8 cellular contexts compared by ENCODE assay signal in genomic region chr6:95577317-95578105, GRCh38. TPM values are rescaled to one million over a fixed set of nuclear protein-coding genes. Genes with fewer than 3 reads are reported as not detected.
DNase-seq lines count a peak whose midpoint lies in the region; ATAC-seq, FAIRE-seq and TF ChIP-seq lines count a peak whose summit lies in the region.

Gene MANEA (plus strand): TSS chr6:95577535. CDS start chr6:95586440, 8,905 bp downstream.

- H3K27ac ChIP-seq in astrocyte (ENCODE audit: low read depth, low read length) (peak within 1 kb of the TSS; percentile 86), hepatocyte (peak within 1 kb of the TSS; percentile 97)

- H3K4me1 ChIP-seq in astrocyte (ENCODE audit: insufficient read depth, low read length) (no peaks in the 10 kb centered on the region), hepatocyte (ENCODE audit: insufficient read depth) (no peaks in the 10 kb centered on the region)

- H3K27ac Mint-ChIP-seq in astrocyte (ENCODE audit: unreplicated experiment) = peak within 1 kb of the TSS; percentile 91

- no peaks in the 10 kb centered on the region for H3K9me3 ChIP-seq in astrocyte (ENCODE audit: insufficient read depth, low read depth, low read length)
- no peaks in the 10 kb centered on the region for H3K9me3 ChIP-seq in hepatocyte (ENCODE audit: low read depth)

- TF ChIP-seq CTCF in astrocyte (IDR thresholded peaks at IDR 0.05; ENCODE audit: insufficient read depth, low read depth, low read length) (no peak), hepatocyte (IDR thresholded peaks at IDR 0.05; ENCODE audit: poor library complexity) (no peak)

- H3K9me3 Mint-ChIP-seq in astrocyte (ENCODE audit: unreplicated experiment) = no peaks in the 10 kb centered on the region

- no peak for FAIRE-seq in astrocyte (lab: Jason Lieb, UNC)

- H3K79me2 ChIP-seq in astrocyte (ENCODE audit: insufficient read depth, low read length) (peaks cover 25% of the 10 kb centered on the region), hepatocyte (peaks cover 38% of the 10 kb centered on the region)

- H2AFZ ChIP-seq in astrocyte (ENCODE audit: low read depth, low read length) (peak within 1 kb of the TSS; percentile 98), hepatocyte (peak within 1 kb of the TSS; percentile 99)

- peak within 1 kb of the TSS; percentile 92 for H3K9ac ChIP-seq in astrocyte (ENCODE audit: low read length)

- H3K27me3 Mint-ChIP-seq in astrocyte (ENCODE audit: low read depth, unreplicated experiment) = no peaks in the 10 kb centered on the region

- H3K27me3 ChIP-seq in astrocyte (ENCODE audit: insufficient read depth, low read length) (no peaks in the 10 kb centered on the region), hepatocyte (no peaks in the 10 kb centered on the region)

- ATAC-seq in GM18508 (IDR thresholded peaks at IDR 0.05; ENCODE audit: insufficient read depth, unreplicated experiment) (peak; percentile 44), HG02973 (IDR thresholded peaks at IDR 0.05; ENCODE audit: unreplicated experiment) (peak; percentile 67)

- H4K20me1 ChIP-seq in astrocyte (ENCODE audit: insufficient read depth, low read length) = no peaks in the 10 kb centered on the region
- H4K20me1 ChIP-seq in hepatocyte (ENCODE audit: insufficient read depth, poor library complexity, severe bottlenecking) = no peaks in the 10 kb centered on the region

- DNase-seq in NCI-H1930 (lab: John Stamatoyannopoulos, UW) (peak; percentile 56 to 68), T-helper 22 cell (ENCODE audit: low read depth) (peak; percentile 77), astrocyte (ENCODE audit: low read depth) (peak; percentile 80), hepatocyte (ENCODE audit: low spot score) (peak; percentile 89), retina (peak; percentile 95), inferior parietal cortex (ENCODE audit: extremely low spot score) (no peak)

- H3K36me3 ChIP-seq in astrocyte (ENCODE audit: insufficient read depth, low read length) (no peaks in the 10 kb centered on the region), hepatocyte (replicated peaks; ENCODE audit: insufficient read depth, low read depth) (no peaks in the 10 kb centered on the region)

- peaks cover 6% of the 10 kb centered on the region for H3K4me1 Mint-ChIP-seq in astrocyte (ENCODE audit: low read depth, unreplicated experiment)

- WGBS in hepatocyte (ENCODE audit: low lambda C conversion rate, missing lambda C conversion rate) = 1% methylated on average over 66 of the region's 70 CpGs

- H3K4me3 Mint-ChIP-seq in astrocyte (ENCODE audit: unreplicated experiment) = peak within 1 kb of the TSS; percentile 99

- H3K4me2 ChIP-seq in astrocyte (ENCODE audit: low read length) (peak within 1 kb of the TSS; percentile 97), hepatocyte (peak within 1 kb of the TSS; percentile 81)

- no peaks in the 10 kb centered on the region for H3K9me2 ChIP-seq in hepatocyte (replicated peaks; ENCODE audit: insufficient read depth)

- H3K4me3 ChIP-seq in astrocyte (ENCODE audit: insufficient read depth, low read depth, low read length) (peak within 1 kb of the TSS; percentile 95), hepatocyte (peak within 1 kb of the TSS; percentile 68)

- H3K36me3 Mint-ChIP-seq in astrocyte (ENCODE audit: low read depth, unreplicated experiment) = no peaks in the 10 kb centered on the region

RNA-seq across cellular contexts. Expression of gene MANEA, which starts in this region (rescaled TPM):
- total RNA-seq in astrocyte (12.4 TPM in 2 replicates), hepatocyte (13.8 and 15.3 TPM in 2 replicates)
- 4.6 and 4.7 TPM in 2 replicates for polyA plus RNA-seq in hepatocyte
